ENCODE assay signal across 8 cellular contexts in the genomic region with DNA sequence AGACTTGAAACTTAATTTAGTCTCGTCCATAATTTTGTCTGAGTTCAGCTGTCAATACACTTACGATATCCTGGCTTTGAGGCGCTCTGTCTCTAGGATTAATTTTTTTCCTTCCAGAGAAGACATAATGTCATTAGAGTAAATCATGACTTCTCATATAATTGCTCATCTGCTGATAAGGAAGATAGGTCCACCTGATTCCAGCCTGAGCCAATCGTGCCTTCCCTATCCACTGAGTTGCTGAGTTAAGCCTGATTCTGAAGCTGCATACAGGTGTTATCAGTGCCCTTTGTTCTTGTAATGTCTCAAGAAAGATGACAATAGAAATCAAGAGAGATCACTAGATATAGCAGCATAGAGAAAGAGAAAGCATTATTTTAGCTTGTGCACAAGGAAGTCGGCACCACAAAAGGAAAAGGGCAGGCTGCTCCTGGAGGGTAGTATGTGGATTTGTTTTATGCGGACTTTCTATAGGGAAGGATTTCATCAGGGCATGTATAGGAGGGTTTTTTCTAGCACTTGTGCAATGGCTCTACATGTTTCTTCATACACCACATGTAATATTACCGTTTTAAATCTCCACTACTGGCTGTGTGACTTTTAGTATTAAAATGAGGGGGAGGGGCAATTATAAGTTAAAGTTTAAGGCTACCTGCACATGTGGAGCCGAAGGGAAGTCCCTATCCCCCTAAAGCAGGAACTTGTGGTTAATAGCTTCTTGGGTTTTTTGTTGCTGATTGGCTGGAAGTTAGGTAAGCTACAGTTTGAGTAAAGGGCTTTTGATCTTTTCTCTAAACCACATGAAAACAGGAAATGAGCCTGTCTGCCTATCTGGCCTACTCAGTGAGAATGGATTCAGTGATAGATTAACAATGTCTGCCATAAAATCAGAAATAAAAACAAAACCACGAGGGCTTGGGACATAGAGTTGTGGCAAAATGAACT.
A peak's percentile ranks its signal among the peaks of the same experiment; 100 is the strongest.
DNase-seq lines count a peak whose midpoint lies in the region; ATAC-seq and TF ChIP-seq lines count a peak whose summit lies in the region.

No MANE protein-coding gene starts in this region.

- H3K79me2 ChIP-seq in ACC112 (ENCODE audit: control insufficient read depth, insufficient read depth, low read length, unreplicated experiment): no peaks in the 10 kb centered on the region

- no peak for TF ChIP-seq CTCF in gastrocnemius medialis (IDR thresholded peaks at IDR 0.05 in 4 of 5, conservative IDR thresholded peaks at IDR 0.05 in 1 of 5)
- TF ChIP-seq CTCF in ascending aorta (IDR thresholded peaks at IDR 0.05): no peak

- DNase-seq in GM19238 (ENCODE audit: insufficient read length, low spot score) (peak; percentile 26), T follicular helper cell (ENCODE audit: low read depth) (peak; percentile 34), HAP-1 (ENCODE audit: low spot score in 2 of 2) (no peak), gastrocnemius medialis (no peak), ascending aorta (ENCODE audit: low spot score in 2 of 2) (no peak)
- peak; percentile 29 to 47 (median 39) for DNase-seq in effector memory CD4-positive, alpha-beta T cell

- in situ Hi-C loops in HAP-1 (cut with MboI; ENCODE audit: low sequenced_read_pairs): no loop called here
- in situ Hi-C loops in gastrocnemius medialis (cut with MboI; ENCODE audit: low sequenced_read_pairs in 4 of 4): no loop called here

- H3K4me1 ChIP-seq in ACC112 (ENCODE audit: control insufficient read depth, insufficient read depth, low read length, unreplicated experiment) (no peaks in the 10 kb centered on the region), HAP-1 (no peaks in the 10 kb centered on the region), gastrocnemius medialis (no peaks in the 10 kb centered on the region), ascending aorta (no peaks in the 10 kb centered on the region)
- peaks cover 15% of the 10 kb centered on the region for H3K4me1 ChIP-seq in effector memory CD4-positive, alpha-beta T cell (ENCODE audit: control insufficient read depth, insufficient read depth, low read length, poor library complexity, severe bottlenecking)

- H3K4me3 ChIP-seq in ACC112 (ENCODE audit: low read depth, low read length) (no peak overlapping the region), HAP-1 (no peak overlapping the region), gastrocnemius medialis (no peak overlapping the region), ascending aorta (no peak overlapping the region)
- peak overlapping the region; percentile 30 for H3K4me3 ChIP-seq in effector memory CD4-positive, alpha-beta T cell (ENCODE audit: insufficient read depth, low read depth, low read length, poor library complexity, severe bottlenecking)

- intact Hi-C loops in gastrocnemius medialis (cut with DNase I; ENCODE audit: low total_unique reads) (no loop called here), ascending aorta (cut with DNase I) (no loop called here)

- H3K27ac ChIP-seq in ACC112 (ENCODE audit: low read depth, low read length) (no peak overlapping the region), gastrocnemius medialis (no peak overlapping the region), ascending aorta (no peak overlapping the region)
- H3K27ac ChIP-seq in effector memory CD4-positive, alpha-beta T cell (ENCODE audit: insufficient read depth, low read length, poor library complexity, severe bottlenecking): peak overlapping the region; percentile 77

- H3K27me3 ChIP-seq in ACC112 (ENCODE audit: insufficient read depth, low read length) (no peaks in the 10 kb centered on the region), HAP-1 (ENCODE audit: low read depth) (no peaks in the 10 kb centered on the region), gastrocnemius medialis (no peaks in the 10 kb centered on the region), ascending aorta (no peaks in the 10 kb centered on the region)
- H3K27me3 ChIP-seq in effector memory CD4-positive, alpha-beta T cell (replicated peaks; ENCODE audit: control insufficient read depth, insufficient read depth, low read length, poor library complexity, severe bottlenecking): no peaks in the 10 kb centered on the region

- peak; percentile 99 for ATAC-seq in HG03103 (IDR thresholded peaks at IDR 0.05; ENCODE audit: low read depth, unreplicated experiment)
- no peak for ATAC-seq in gastrocnemius medialis

- no peaks in the 10 kb centered on the region for H3K36me3 ChIP-seq in ACC112 (ENCODE audit: insufficient read depth, low read length)
- H3K36me3 ChIP-seq in effector memory CD4-positive, alpha-beta T cell (ENCODE audit: control insufficient read depth, insufficient read depth, low read length): no peaks in the 10 kb centered on the region
- no peaks in the 10 kb centered on the region for H3K36me3 ChIP-seq in HAP-1 (replicated peaks)
- no peaks in the 10 kb centered on the region for H3K36me3 ChIP-seq in gastrocnemius medialis
- H3K36me3 ChIP-seq in ascending aorta: no peaks in the 10 kb centered on the region

- no peak for TF ChIP-seq POLR2A in gastrocnemius medialis (IDR thresholded peaks at IDR 0.05)

- peaks cover 5% of the 10 kb centered on the region for H3K9me3 ChIP-seq in effector memory CD4-positive, alpha-beta T cell (ENCODE audit: control insufficient read depth, low read length)
- H3K9me3 ChIP-seq in HAP-1: no peaks in the 10 kb centered on the region; the same call in 1 of the 2 replicates
- H3K9me3 ChIP-seq in gastrocnemius medialis: no peaks in the 10 kb centered on the region
- H3K9me3 ChIP-seq in ascending aorta: no peaks in the 10 kb centered on the region

- H2AFZ ChIP-seq in ACC112 (ENCODE audit: low read length, unreplicated experiment): peak overlapping the region; percentile 40

Comparison
In these comparisons a context has a peak if more than half of its experiments do, and no peak if none do; other contexts are left out.
1. DNase-seq: peak in GM19238 (single experiment), T follicular helper cell (single experiment) and effector memory CD4-positive, alpha-beta T cell (3 of 3); none in HAP-1 (0 of 2), gastrocnemius medialis (0 of 2) and ascending aorta (0 of 2).